ENCODE assay signal across 9 cellular contexts in genomic region chr11:1335264-1335810, GRCh38. TPM values are rescaled to one million over a fixed set of nuclear protein-coding genes. Genes with fewer than 3 reads are reported as not detected.
DNase-seq lines count a peak whose midpoint lies in the region; ATAC-seq lines count a peak whose summit lies in the region.
"Had no signal": no experiment of that assay in that cellular context is flagged by ENCODE, and none has a peak within 500 bp of the region (broad histone marks: within the 10 kb centered on the region; RNA-seq: fewer than 3 reads in every experiment).

No MANE protein-coding gene starts in this region.

- H3K4me1 Mint-ChIP-seq in activated T-helper 1 cell treated with anti-CD3 and anti-CD28 coated beads, Interleukin-12 subunit alpha, Interleukin-12 subunit beta, Interleukin-2, Interleukin-4 antibody, amounts not matched to agents 30 ng/mL and 10 ng/mL and 1 ng/mL, durations not matched to agents 14 hours and 24 hours and 36 hours (ENCODE audit: low read depth), result peaks cover 13% of the 10 kb centered on the region
- peaks cover 10 to 22% of the 10 kb centered on the region in 2 donors for H3K4me1 Mint-ChIP-seq in stimulated activated naive B cell treated with anti-CD40 and anti-IgM and Interleukin-4, amounts not matched to agents 10 μg/mL and 1 μg/mL and 100 μg/mL, for 72 hours

- H3K27ac Mint-ChIP-seq in activated T-helper 1 cell treated with anti-CD3 and anti-CD28 coated beads, Interleukin-12 subunit alpha, Interleukin-12 subunit beta, Interleukin-2, Interleukin-4 antibody, amounts not matched to agents 30 ng/mL and 10 ng/mL and 1 ng/mL, durations not matched to agents 14 hours and 24 hours and 36 hours, result peak overlapping the region; percentile 49
- peak overlapping the region; percentile 16 for H3K27ac Mint-ChIP-seq in stimulated activated naive B cell treated with anti-CD40 and anti-IgM and Interleukin-4, amounts not matched to agents 10 μg/mL and 1 μg/mL and 100 μg/mL, for 72 hours

- H3K4me1 ChIP-seq in iPS-20b (ENCODE audit: insufficient read depth, low read length), result peaks cover 4% of the 10 kb centered on the region; the same call in 1 of the 2 replicates

- peak overlapping the region; percentile 62; the same call in 1 of the 2 replicates for H3K9ac ChIP-seq in iPS-20b (ENCODE audit: low read depth, low read length)

- peak; percentile 56 for DNase-seq in activated CD8-positive, alpha-beta memory T cell treated with anti-CD3 and anti-CD28 coated beads for 24 hours
- DNase-seq in activated CD8-positive, alpha-beta memory T cell treated with anti-CD3 and anti-CD28 coated beads, Interleukin-2, amount 50 U/mL, for 4 hours, result no peak
- DNase-seq in activated T-helper 1 cell treated with anti-CD3 and anti-CD28 coated beads, Interleukin-12 subunit alpha, Interleukin-12 subunit beta, Interleukin-2, Interleukin-4 antibody, amounts not matched to agents 30 ng/mL and 10 ng/mL and 1 ng/mL, durations not matched to agents 14 hours and 24 hours and 36 hours (ENCODE audit: low spot score), result no peak
- no peak for DNase-seq in stimulated activated naive B cell treated with anti-CD40 and anti-IgM and Interleukin-4, amounts not matched to agents 10 μg/mL and 1 μg/mL and 100 μg/mL, for 72 hours
- DNase-seq in midbrain (lab: John Stamatoyannopoulos, UW), result no peak
- DNase-seq in OCI-M2 (lab: John Stamatoyannopoulos, UW; ENCODE audit: unreplicated experiment), result no peak

- H3K27me3 ChIP-seq in iPS-20b (ENCODE audit: insufficient read depth, low read length), result peaks cover 59% of the 10 kb centered on the region

- peaks cover 13% of the 10 kb centered on the region for H3K27me3 Mint-ChIP-seq in activated T-helper 1 cell treated with anti-CD3 and anti-CD28 coated beads, Interleukin-12 subunit alpha, Interleukin-12 subunit beta, Interleukin-2, Interleukin-4 antibody, amounts not matched to agents 30 ng/mL and 10 ng/mL and 1 ng/mL, durations not matched to agents 14 hours and 24 hours and 36 hours (ENCODE audit: insufficient read depth)
- peaks cover 12 to 20% of the 10 kb centered on the region in 2 donors for H3K27me3 Mint-ChIP-seq in stimulated activated naive B cell treated with anti-CD40 and anti-IgM and Interleukin-4, amounts not matched to agents 10 μg/mL and 1 μg/mL and 100 μg/mL, for 72 hours

- H3K36me3 Mint-ChIP-seq in activated T-helper 1 cell treated with anti-CD3 and anti-CD28 coated beads, Interleukin-12 subunit alpha, Interleukin-12 subunit beta, Interleukin-2, Interleukin-4 antibody, amounts not matched to agents 30 ng/mL and 10 ng/mL and 1 ng/mL, durations not matched to agents 14 hours and 24 hours and 36 hours (ENCODE audit: low read depth), result no peaks in the 10 kb centered on the region
- H3K36me3 Mint-ChIP-seq in stimulated activated naive B cell treated with anti-CD40 and anti-IgM and Interleukin-4, amounts not matched to agents 10 μg/mL and 1 μg/mL and 100 μg/mL, for 72 hours, result peaks cover 6 to 10% of the 10 kb centered on the region in 2 donors

- H3K9me3 ChIP-seq in iPS-20b (ENCODE audit: insufficient read depth, low read depth, low read length), result no peaks in the 10 kb centered on the region

- intact Hi-C loops in activated T-helper 1 cell treated with anti-CD3 and anti-CD28 coated beads, Interleukin-12 subunit alpha, Interleukin-12 subunit beta, Interleukin-2, Interleukin-4 antibody, amounts not matched to agents 30 ng/mL and 10 ng/mL and 1 ng/mL, durations not matched to agents 14 hours and 24 hours and 36 hours (cut with micrococcal nuclease), result loop anchor here (5.0 kb wide), 1 partner anchor 73 kb away; no protein-coding TSS in a partner anchor

- H3K4me3 Mint-ChIP-seq in activated T-helper 1 cell treated with anti-CD3 and anti-CD28 coated beads, Interleukin-12 subunit alpha, Interleukin-12 subunit beta, Interleukin-2, Interleukin-4 antibody, amounts not matched to agents 30 ng/mL and 10 ng/mL and 1 ng/mL, durations not matched to agents 14 hours and 24 hours and 36 hours, result peak overlapping the region; percentile 77
- H3K4me3 Mint-ChIP-seq in stimulated activated naive B cell treated with anti-CD40 and anti-IgM and Interleukin-4, amounts not matched to agents 10 μg/mL and 1 μg/mL and 100 μg/mL, for 72 hours, result peak overlapping the region; percentile 64 to 70

- H3K27ac ChIP-seq in iPS-20b (ENCODE audit: low read length), result no peak overlapping the region
- H3K27ac ChIP-seq: epithelial cell of prostate had no signal

- peaks cover 4% of the 10 kb centered on the region for H3K9me3 Mint-ChIP-seq in activated T-helper 1 cell treated with anti-CD3 and anti-CD28 coated beads, Interleukin-12 subunit alpha, Interleukin-12 subunit beta, Interleukin-2, Interleukin-4 antibody, amounts not matched to agents 30 ng/mL and 10 ng/mL and 1 ng/mL, durations not matched to agents 14 hours and 24 hours and 36 hours
- H3K9me3 Mint-ChIP-seq in stimulated activated naive B cell treated with anti-CD40 and anti-IgM and Interleukin-4, amounts not matched to agents 10 μg/mL and 1 μg/mL and 100 μg/mL, for 72 hours, result peaks cover 9% of the 10 kb centered on the region in 2 donors

- peak overlapping the region; percentile 72 for H3K4me3 ChIP-seq in iPS-20b (ENCODE audit: low read length)

- no peak for ATAC-seq in stimulated activated naive B cell treated with anti-CD40 and anti-IgM and Interleukin-4, amounts not matched to agents 10 μg/mL and 1 μg/mL and 100 μg/mL, for 72 hours (replicated peaks)
- no peak for ATAC-seq in GM19397 (IDR thresholded peaks at IDR 0.05; ENCODE audit: unreplicated experiment)

- H3K36me3 ChIP-seq in iPS-20b (ENCODE audit: insufficient read depth, low read depth, low read length), result no peaks in the 10 kb centered on the region

RNA-seq across cellular contexts. Expression of gene TOLLIP, which starts 25.9 kb away (rescaled TPM):
- total RNA-seq in activated T-helper 1 cell treated with anti-CD3 and anti-CD28 coated beads, Interleukin-12 subunit alpha, Interleukin-12 subunit beta, Interleukin-2, Interleukin-4 antibody, amounts not matched to agents 30 ng/mL and 10 ng/mL and 1 ng/mL, durations not matched to agents 14 hours and 24 hours and 36 hours, result 37.4 and 42.9 TPM in 2 replicates

RNA-seq across cellular contexts. Expression of gene BRSK2, which starts 54.4 kb away (rescaled TPM):
- total RNA-seq in activated T-helper 1 cell treated with anti-CD3 and anti-CD28 coated beads, Interleukin-12 subunit alpha, Interleukin-12 subunit beta, Interleukin-2, Interleukin-4 antibody, amounts not matched to agents 30 ng/mL and 10 ng/mL and 1 ng/mL, durations not matched to agents 14 hours and 24 hours and 36 hours, result 0.36 and 0.47 TPM in 2 replicates
